ENCODE assay signal across 1 cellular context in genomic region chr2:1813371-1813770, GRCh38.
TF ChIP-seq lines count a peak whose summit lies in the region.

No MANE protein-coding gene starts in this region.

TF ChIP-seq in IMR-90, 13 proteins besides CTCF, POLR2A, EP300 and RAD21:
- no peak for TF ChIP-seq ELK1 (IDR thresholded peaks at IDR 0.05; ENCODE audit: borderline replicate concordance, low read depth, low read length)
- no peak for TF ChIP-seq MXI1 (IDR thresholded peaks at IDR 0.05; ENCODE audit: borderline replicate concordance, low read depth, low read length)
- TF ChIP-seq FOS (IDR thresholded peaks at IDR 0.05; ENCODE audit: low read depth, low read length): no peak
- no peak for TF ChIP-seq SMC3 (IDR thresholded peaks at IDR 0.05; ENCODE audit: low read depth, low read length)
- TF ChIP-seq RFX5 (IDR thresholded peaks at IDR 0.05; ENCODE audit: low read depth, low read length): no peak
- no peak for TF ChIP-seq BHLHE40 (IDR thresholded peaks at IDR 0.05; ENCODE audit: low read depth, low read length)
- no peak for TF ChIP-seq CEBPB (IDR thresholded peaks at IDR 0.05; ENCODE audit: low read depth, low read length)
- no peak for TF ChIP-seq MAZ (IDR thresholded peaks at IDR 0.05; ENCODE audit: borderline replicate concordance, low read depth, low read length)
- no peak for TF ChIP-seq MAFK (IDR thresholded peaks at IDR 0.05; ENCODE audit: low read depth, low read length)
